9 cellular contexts compared by ENCODE assay signal in the genomic region with DNA sequence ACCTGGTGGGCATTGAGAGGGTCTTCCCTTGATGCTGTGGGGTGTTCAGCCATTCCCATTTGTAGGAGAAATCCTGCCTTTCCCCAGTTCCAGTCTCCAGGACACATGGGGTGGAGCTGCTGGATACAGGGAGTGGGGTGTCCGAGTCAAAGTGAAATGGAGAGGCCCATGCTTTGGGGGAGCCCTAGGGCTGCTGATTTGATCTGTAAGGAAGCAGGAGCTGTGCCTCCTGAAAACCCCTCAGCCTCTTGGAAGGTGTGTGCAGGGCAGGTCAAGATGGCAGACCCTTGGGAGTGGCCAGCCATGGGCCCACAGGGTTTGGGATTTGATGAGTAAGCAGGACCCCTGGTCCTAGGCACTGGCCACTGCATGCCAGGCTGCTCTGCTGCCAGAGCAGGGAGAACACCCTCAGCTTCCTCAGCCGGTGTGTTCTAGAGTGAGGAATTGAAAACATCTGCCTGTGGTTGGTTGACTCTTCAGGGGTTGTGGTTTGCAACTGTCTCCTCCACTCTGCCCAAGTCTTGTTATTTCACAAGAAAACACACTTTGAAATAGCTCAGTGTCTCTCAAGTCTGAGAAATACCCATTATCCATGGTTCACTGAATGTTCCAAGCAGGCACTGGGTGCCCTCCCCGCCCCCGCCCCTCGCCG.
A peak's percentile ranks its signal among the peaks of the same experiment; 100 is the strongest.
DNase-seq lines count a peak whose midpoint lies in the region; ATAC-seq and TF ChIP-seq lines count a peak whose summit lies in the region.
"Had no signal": no experiment of that assay in that cellular context is flagged by ENCODE, and none has a peak within 500 bp of the region (broad histone marks: within the 10 kb centered on the region; RNA-seq: fewer than 3 reads in every experiment).

No MANE protein-coding gene starts in this region.

- H3K4me1 Mint-ChIP-seq in CD4-positive, alpha-beta T cell (ENCODE audit: low read depth), result no peaks in the 10 kb centered on the region
- H3K4me1 Mint-ChIP-seq in HFFc6 (ENCODE audit: low read depth), result peaks cover 24% of the 10 kb centered on the region
- H3K4me1 Mint-ChIP-seq in MCF 10A (ENCODE audit: insufficient read depth, unreplicated experiment), result no peaks in the 10 kb centered on the region
- peaks cover 0 to 2% of the 10 kb centered on the region in 2 donors for H3K4me1 Mint-ChIP-seq in effector memory CD8-positive, alpha-beta T cell (ENCODE audit: low read depth in 2 of 2)

- no TSS peak for BruUV-seq in MCF 10A (replicated peaks; lab: Mats Ljungman, UMichigan)

- H3K27ac Mint-ChIP-seq in CD4-positive, alpha-beta T cell, result peak overlapping the region; percentile 4
- H3K27ac Mint-ChIP-seq in HFFc6 (no peak overlapping the region), MCF 10A (ENCODE audit: low read depth, unreplicated experiment) (no peak overlapping the region)
- peak overlapping the region in 1 of 2 donors; percentile 59 for H3K27ac Mint-ChIP-seq in effector memory CD8-positive, alpha-beta T cell

- POLR2A ChIA-PET in CD4-positive, alpha-beta T cell (lab: Charles Lee), result interaction anchor here (0.5 kb wide), 1 partner anchor 645 kb away, joined by 3 read pairs; no protein-coding TSS in a partner anchor
- POLR2A ChIA-PET in MCF 10A (lab: Yijun Ruan, JAX), result interaction anchor here (0.7 kb wide), 1 partner anchor 27 kb away, joined by 3 read pairs; no protein-coding TSS in a partner anchor

- ATAC-seq in CD4-positive, alpha-beta T cell (ENCODE audit: poor library complexity), result peak; percentile 46
- no peak for ATAC-seq in HG03135 (IDR thresholded peaks at IDR 0.05; ENCODE audit: unreplicated experiment)
- ATAC-seq in effector memory CD8-positive, alpha-beta T cell (replicated peaks), result no peak

- CTCF ChIA-PET in CD4-positive, alpha-beta T cell (lab: Charles Lee), result no interaction called here
- CTCF ChIA-PET in MCF 10A (lab: Yijun Ruan, JAX), result interaction anchor here (1.1 to 7.4 kb wide), 2 partner anchors 9 to 14 kb away, joined by 3 to 50 read pairs; no protein-coding TSS in a partner anchor

- H3K4me3 Mint-ChIP-seq in CD4-positive, alpha-beta T cell, result no peak overlapping the region
- no peak overlapping the region for H3K4me3 Mint-ChIP-seq in HFFc6
- H3K4me3 Mint-ChIP-seq in MCF 10A (ENCODE audit: unreplicated experiment), result no peak overlapping the region
- H3K4me3 Mint-ChIP-seq in effector memory CD8-positive, alpha-beta T cell, result no peak overlapping the region

- no peaks in the 10 kb centered on the region for H3K9me3 Mint-ChIP-seq in CD4-positive, alpha-beta T cell
- H3K9me3 Mint-ChIP-seq in HFFc6 (no peaks in the 10 kb centered on the region), MCF 10A (ENCODE audit: unreplicated experiment) (no peaks in the 10 kb centered on the region)
- H3K9me3 Mint-ChIP-seq in effector memory CD8-positive, alpha-beta T cell, result no peaks in the 10 kb centered on the region

- no peak overlapping the region for H3K27ac ChIP-seq in CD4-positive, alpha-beta T cell (ENCODE audit: low read depth, low read length)

- no peak for DNase-seq in CD4-positive, alpha-beta T cell
- DNase-seq in HFFc6 (peak; percentile 38), RPMI7951 (ENCODE audit: low read depth) (peak; percentile 90), kidney glomerular epithelial cell (lab: John Stamatoyannopoulos, UW) (peak; percentile 95), NCI-H2196 treated with DMSO at 0.1 percent for 48 hours (lab: John Stamatoyannopoulos, UW; ENCODE audit: unreplicated experiment) (no peak), MCF 10A (ENCODE audit: unreplicated experiment) (no peak)
- no peak for DNase-seq in effector memory CD8-positive, alpha-beta T cell
- DNase-seq: NCI-H1436 treated with DMSO at 0.1 percent for 48 hours had no signal

- no peaks in the 10 kb centered on the region for H3K27me3 Mint-ChIP-seq in CD4-positive, alpha-beta T cell
- H3K27me3 Mint-ChIP-seq in HFFc6 (ENCODE audit: insufficient read depth), result peaks cover 1% of the 10 kb centered on the region; the same call in 1 of the 2 replicates
- H3K27me3 Mint-ChIP-seq in MCF 10A (ENCODE audit: insufficient read depth, unreplicated experiment), result no peaks in the 10 kb centered on the region
- no peaks in the 10 kb centered on the region for H3K27me3 Mint-ChIP-seq in effector memory CD8-positive, alpha-beta T cell

- no peak for TF ChIP-seq CTCF in CD4-positive, alpha-beta T cell (IDR thresholded peaks at IDR 0.05)
- no peak for TF ChIP-seq CTCF in HFFc6 (IDR thresholded peaks at IDR 0.05)
- TF ChIP-seq CTCF in MCF 10A (IDR thresholded peaks at IDR 0.05; ENCODE audit: unreplicated experiment), result no peak

- no peaks in the 10 kb centered on the region for H3K27me3 ChIP-seq in CD4-positive, alpha-beta T cell (ENCODE audit: control insufficient read depth, insufficient read depth, low read length)

- H3K9me3 ChIP-seq in CD4-positive, alpha-beta T cell (ENCODE audit: control insufficient read depth, low read length), result no peaks in the 10 kb centered on the region

- peaks cover 91% of the 10 kb centered on the region for H3K36me3 Mint-ChIP-seq in CD4-positive, alpha-beta T cell (ENCODE audit: low read depth)
- H3K36me3 Mint-ChIP-seq in HFFc6 (ENCODE audit: low read depth) (peaks cover 54% of the 10 kb centered on the region), MCF 10A (ENCODE audit: insufficient read depth, unreplicated experiment) (peaks cover 9% of the 10 kb centered on the region)
- peaks cover 72% of the 10 kb centered on the region for H3K36me3 Mint-ChIP-seq in effector memory CD8-positive, alpha-beta T cell (ENCODE audit: insufficient read depth)

- intact Hi-C loops in CD4-positive, alpha-beta T cell (cut with DNase I, micrococcal nuclease), result no loop called here
- intact Hi-C loops in MCF 10A (cut with micrococcal nuclease), result no loop called here

Comparison
In these comparisons a context has a peak if more than half of its experiments do, and no peak if none do; other contexts are left out.
1. DNase-seq: peak in HFFc6 (single experiment), RPMI7951 (single experiment) and kidney glomerular epithelial cell (single experiment); none in CD4-positive, alpha-beta T cell (0 of 10), NCI-H2196 treated with DMSO at 0.1 percent for 48 hours (single experiment), MCF 10A (single experiment) and effector memory CD8-positive, alpha-beta T cell (0 of 3).